12 cellular contexts compared by ENCODE assay signal in genomic region chr12:53094796-53095595, GRCh38. TPM values are rescaled to one million over a fixed set of nuclear protein-coding genes. Genes with fewer than 3 reads are reported as not detected.
A peak's percentile ranks its signal among the peaks of the same experiment; 100 is the strongest.
DNase-seq lines count a peak whose midpoint lies in the region; ATAC-seq, FAIRE-seq and TF ChIP-seq lines count a peak whose summit lies in the region.
"Not testable (repeated sequence)": the region's sequence is repeated elsewhere in the genome, so short reads cannot be mapped to it uniquely, and the experiment has no call there.
"Had no signal": no experiment of that assay in that cellular context is flagged by ENCODE, and none has a peak within 500 bp of the region (broad histone marks: within the 10 kb centered on the region; RNA-seq: fewer than 3 reads in every experiment).

No MANE protein-coding gene starts in this region.

- not testable (repeated sequence) for H3K36me3 Mint-ChIP-seq in neural progenitor cell

- not testable (repeated sequence) for H3K4me3 ChIP-seq in A549, K562, neural progenitor cell

- H3K9me3 Mint-ChIP-seq in neural progenitor cell, result not testable (repeated sequence)

- not testable (repeated sequence) for H3K9me1 ChIP-seq in K562 (ENCODE audit: control insufficient read depth, insufficient read depth, low read length)

- not testable (repeated sequence) for TF ChIP-seq RAD21 in A549 (conservative IDR thresholded peaks at IDR 0.05 in 1 of 2, IDR thresholded peaks at IDR 0.05 in 1 of 2); K562 (CRISPR knock-in tag; conservative IDR thresholded peaks at IDR 0.05 in 1 of 2, IDR thresholded peaks at IDR 0.05 in 1 of 2)

- H3K36me3 ChIP-seq in K562 (ENCODE audit: control insufficient read depth, insufficient read depth, low read length); neural progenitor cell: not testable (repeated sequence)

- CTCF ChIA-PET in A549 (lab: Yijun Ruan, JAX), result interaction anchor here (0.6 to 38.0 kb wide), 6 partner anchors 30 to 635 kb away, joined by 3 to 1424 read pairs (median 3); partner anchors contain the start of genes SPRYD3 and TNS2
- CTCF ChIA-PET in K562 (lab: Yijun Ruan, JAX; ENCODE audit: low intra/inter-chr PET ratio), result not testable (repeated sequence)

- POLR2A ChIA-PET in A549 (lab: Yijun Ruan, JAX) (interaction anchor here (1.6 kb wide), 1 partner anchor 16 kb away, joined by 4 read pairs; the partner anchor contains the start of gene SPRYD3), K562 (lab: Yijun Ruan, JAX) (interaction anchor here (1.0 to 1.5 kb wide), 2 partner anchors 16 to 40 kb away, joined by 3 to 6 read pairs; partner anchors contain the start of gene SPRYD3)

- H3K4me1 ChIP-seq in A549, result peaks cover 38% of the 10 kb centered on the region
- H3K4me1 ChIP-seq in K562 (replicated peaks in 1 of 2; ENCODE audit: control insufficient read depth in 2 of 2, insufficient read depth in 2 of 2, low read length in 2 of 2), result peaks cover 31 to 33% of the 10 kb centered on the region in 2 experiments
- peaks cover 18% of the 10 kb centered on the region for H3K4me1 ChIP-seq in foreskin keratinocyte
- H3K4me1 ChIP-seq in neural progenitor cell, result peaks cover 21% of the 10 kb centered on the region

- H3K4me3 Mint-ChIP-seq in neural progenitor cell, result peak overlapping the region; percentile 13

- H4K20me1 ChIP-seq in K562 (replicated peaks; ENCODE audit: control insufficient read depth, insufficient read depth, low read length); neural progenitor cell (ENCODE audit: low read depth): not testable (repeated sequence)

- not testable (repeated sequence) for TF ChIP-seq POLR2A in A549 (IDR thresholded peaks at IDR 0.05; ENCODE audit: low read length); K562 (conservative IDR thresholded peaks at IDR 0.05)

- FAIRE-seq in A549 (lab: Jason Lieb, UNC); K562 (lab: Jason Lieb, UNC): not testable (repeated sequence)

- peak overlapping the region in 1 of 2 experiments; percentile 55; a peak in 3 of 6 replicates for H3K27ac ChIP-seq in A549
- H3K27ac ChIP-seq in K562 (ENCODE audit: extremely low read depth, low read depth, low read length); foreskin keratinocyte; neural progenitor cell: not testable (repeated sequence)

- H3K4me1 Mint-ChIP-seq in neural progenitor cell, result peaks cover 27% of the 10 kb centered on the region

- not testable (repeated sequence) for BruUV-seq in K562 (replicated peaks; lab: Mats Ljungman, UMichigan)

- peak overlapping the region; percentile 2; the same call in 2 of the 3 replicates for H3K4me2 ChIP-seq in A549
- not testable (repeated sequence) for H3K4me2 ChIP-seq in K562 (ENCODE audit: insufficient read depth, low read length); neural progenitor cell

- in situ Hi-C loops in K562 (cut with MboI), result not testable (repeated sequence)

- WGBS in A549 (ENCODE audit: missing lambda C conversion rate), result 59% methylated on average over 5 of the region's 5 CpGs
- WGBS in K562 (ENCODE audit: insufficient coverage, low coverage, missing lambda C conversion rate), result 62% methylated on average over 5 of the region's 5 CpGs

- H3K79me2 ChIP-seq in K562 (ENCODE audit: control insufficient read depth, insufficient read depth, low read length); neural progenitor cell (ENCODE audit: low read depth): not testable (repeated sequence)

- intact Hi-C loops in K562 (cut with micrococcal nuclease), result not testable (repeated sequence)

- not testable (repeated sequence) for ATAC-seq in A549, K562
- peak; percentile 8 for ATAC-seq in foreskin keratinocyte

- H2AFZ ChIP-seq in K562 (ENCODE audit: low read depth, low read length); neural progenitor cell (replicated peaks): not testable (repeated sequence)

- not testable (repeated sequence) for TF ChIP-seq EP300 in A549 (IDR thresholded peaks at IDR 0.05); K562 (IDR thresholded peaks at IDR 0.05; ENCODE audit: low read length)

- peaks cover 40% of the 10 kb centered on the region for H3K27me3 Mint-ChIP-seq in neural progenitor cell (ENCODE audit: insufficient read depth, low read depth)

- DNase-seq in A549 (ENCODE audit: low read depth in 1 of 2, low spot score in 1 of 2), result peak in 1 of 2 experiments; percentile 56
- peak; percentile 52 for DNase-seq in HT1080 (ENCODE audit: low read depth)
- DNase-seq in RPMI7951 (ENCODE audit: low read depth), result peak; percentile 24
- DNase-seq in K562 (ENCODE audit: extremely low read depth in 1 of 4, low spot score in 3 of 4); neural progenitor cell (ENCODE audit: low spot score): not testable (repeated sequence)
- DNase-seq in foreskin keratinocyte, result peak in 1 of 2 donors; percentile 39

- H3K27ac Mint-ChIP-seq in neural progenitor cell, result not testable (repeated sequence)

- peaks cover 13% of the 10 kb centered on the region for H3F3A ChIP-seq in neural progenitor cell (ENCODE audit: low read depth)

- not testable (repeated sequence) for H3K27me3 ChIP-seq in K562 (ENCODE audit: control insufficient read depth in 2 of 2, insufficient read depth in 2 of 2, low read length in 2 of 2); foreskin keratinocyte
- peaks cover 52% of the 10 kb centered on the region for H3K27me3 ChIP-seq in neural progenitor cell

- not testable (repeated sequence) for H3K9ac ChIP-seq in K562 (ENCODE audit: insufficient read depth in 1 of 2, low read depth in 2 of 2, low read length in 2 of 2); neural progenitor cell

- TF ChIP-seq CTCF in A549 (IDR thresholded peaks at IDR 0.05); K562 (IDR thresholded peaks at IDR 0.05 in 2 of 3, conservative IDR thresholded peaks at IDR 0.05 in 1 of 3; ENCODE audit: insufficient read depth in 2 of 3, low read depth in 1 of 3, low read length in 3 of 3); foreskin keratinocyte (conservative IDR thresholded peaks at IDR 0.05); neural progenitor cell (IDR thresholded peaks at IDR 0.05): not testable (repeated sequence)

- not testable (repeated sequence) for H3K9me3 ChIP-seq in A549; K562 (replicated peaks; ENCODE audit: control insufficient read depth, insufficient read depth, low read depth, low read length); neural progenitor cell (ENCODE audit: low read depth)

RNA-seq across cellular contexts. Expression of gene IGFBP6, which starts 2.5 kb away (rescaled TPM):
- polyA plus RNA-seq in A549 (2011; rRNA removed) (49.1 and 64.5 TPM in 2 replicates), A549 (2017; fragmentation: RNase III; extraction: RNeasy Plus Mini Kit Qiagen cat#74134 plus additional on column Dnase treatment) (128 to 155 TPM (median 128 TPM) in 3 replicates), K562 (2011; rRNA removed) (0.24 and 1.4 TPM in 2 replicates), K562 (2014; fragmentation: Illumina TruSeq; extraction: Trizol) (0.52 and 0.62 TPM in 2 replicates), K562 (2014; fragmentation: Nextera tagmentation; extraction: Ambion mirVana) (under 1 TPM; 0.15 to 0.23 TPM), K562 (2014; rRNA removed) (0.54 and 2.4 TPM in 2 replicates), foreskin keratinocyte (46.4 and 62.5 TPM in 2 replicates)
- polyA plus RNA-seq in A549 (2012; cell fraction: cytosol; rRNA removed), result 173 and 192 TPM in 2 replicates
- polyA plus RNA-seq in A549 (2012; cell fraction: nucleus; rRNA removed), result 121 and 142 TPM in 2 replicates
- 51.3 and 54.2 TPM in 2 replicates for polyA minus RNA-seq in A549 (2011; rRNA and poly(A)+ RNA removed)
- 58.5 and 72.9 TPM in 2 replicates for total RNA-seq in HT1080 (2014; rRNA removed; shearing (Covaris generic))
- 107 and 132 TPM in 2 replicates for polyA plus RNA-seq in HT1080 (2015; cell fraction: cytosol; rRNA removed)
- polyA plus RNA-seq in HT1080 (2015; cell fraction: nucleus; rRNA removed), result 65.6 and 75.6 TPM in 2 replicates
- total RNA-seq in RPMI7951 (2014; rRNA removed; shearing (Covaris generic)), result 103 and 132 TPM in 2 replicates
- total RNA-seq in K562 (2011; cell fraction: chromatin; rRNA removed; ENCODE audit: low replicate concordance), result 0.97 TPM in 1 of 2 replicates, not detected in the other
- total RNA-seq in K562 (2011; cell fraction: nucleolus; rRNA removed), result 0.66 and 1.8 TPM in 2 replicates
- 0.37 TPM in 1 of 2 replicates, not detected in the other for total RNA-seq in K562 (2011; cell fraction: nucleoplasm; rRNA removed)
- total RNA-seq in K562 (2014; rRNA removed) (1.2 and 1.6 TPM in 2 replicates), K562 (2014; rRNA removed; fragmentation: Illumina TruSeq; extraction: Trizol) (0.36 and 0.61 TPM in 2 replicates), K562 (2015; rRNA removed; fragmentation: Illumina TruSeq; extraction: Trizol) (0.38 and 0.76 TPM in 2 replicates), K562 (2021) (1.4 and 2.3 TPM in 2 replicates), foreskin keratinocyte (34.4 and 49.3 TPM in 2 replicates), neural progenitor cell (ENCODE audit: low replicate concordance) (2.5 and 2.6 TPM in 2 replicates)
- polyA plus RNA-seq in K562 (2011; cell fraction: cytosol; rRNA removed), result 0.94 and 2.5 TPM in 2 replicates
- 0.24 and 0.47 TPM in 2 replicates for polyA plus RNA-seq in K562 (2011; cell fraction: nucleus; rRNA removed)
- polyA plus RNA-seq in K562 (2012), result 0.89 and 1.4 TPM in 2 replicates
- polyA minus RNA-seq in K562 (2011; rRNA and poly(A)+ RNA removed), result not detected in 2 replicates
- 1.1 TPM in 1 of 2 replicates, not detected in the other for polyA minus RNA-seq in K562 (2011; cell fraction: cytosol; rRNA and poly(A)+ RNA removed)
- polyA minus RNA-seq in K562 (2011; cell fraction: nucleus; rRNA and poly(A)+ RNA removed), result not detected in 2 replicates

RNA-seq across cellular contexts. Expression of gene SOAT2, which starts 8.3 kb away (rescaled TPM):
- 0.12 and 0.14 TPM in 2 replicates for polyA plus RNA-seq in A549 (2011; rRNA removed)
- 0.46 and 0.56 TPM in 2 replicates for polyA plus RNA-seq in A549 (2012; cell fraction: cytosol; rRNA removed)
- 1.9 TPM in 2 replicates for polyA plus RNA-seq in A549 (2012; cell fraction: nucleus; rRNA removed)
- polyA plus RNA-seq in A549 (2017; fragmentation: RNase III; extraction: RNeasy Plus Mini Kit Qiagen cat#74134 plus additional on column Dnase treatment), result 0.09 to 0.21 TPM (median 0.16 TPM) in 3 replicates
- polyA minus RNA-seq in A549 (2011; rRNA and poly(A)+ RNA removed), result 0.12 and 0.19 TPM in 2 replicates
- not detected in 2 replicates for total RNA-seq in HT1080 (2014; rRNA removed; shearing (Covaris generic))
- 0.12 TPM in 1 of 2 replicates, not detected in the other for polyA plus RNA-seq in HT1080 (2015; cell fraction: cytosol; rRNA removed)
- polyA plus RNA-seq in HT1080 (2015; cell fraction: nucleus; rRNA removed), result 0.07 TPM in 1 of 2 replicates, not detected in the other
- not detected in 2 replicates for total RNA-seq in RPMI7951 (2014; rRNA removed; shearing (Covaris generic))
- total RNA-seq in K562 (2011; cell fraction: chromatin; rRNA removed; ENCODE audit: low replicate concordance), result not detected in 2 replicates
- total RNA-seq in K562 (2011; cell fraction: nucleolus; rRNA removed), result not detected in 2 replicates
- total RNA-seq in K562 (2011; cell fraction: nucleoplasm; rRNA removed), result 0.38 TPM in 1 of 2 replicates, not detected in the other
- not detected in 2 replicates for total RNA-seq in K562 (2014; rRNA removed)
- total RNA-seq in K562 (2014; rRNA removed; fragmentation: Illumina TruSeq; extraction: Trizol), result not detected in 2 replicates
- not detected in 2 replicates for total RNA-seq in K562 (2015; rRNA removed; fragmentation: Illumina TruSeq; extraction: Trizol)
- total RNA-seq in K562 (2021), result not detected in 2 replicates
- polyA plus RNA-seq in K562 (2011; rRNA removed), result not detected in 2 replicates
- polyA plus RNA-seq in K562 (2011; cell fraction: cytosol; rRNA removed), result not detected in 2 replicates
- polyA plus RNA-seq in K562 (2011; cell fraction: nucleus; rRNA removed), result not detected in 2 replicates
- not detected in 2 replicates for polyA plus RNA-seq in K562 (2012)
- polyA plus RNA-seq in K562 (2014; fragmentation: Illumina TruSeq; extraction: Trizol), result not detected in 2 replicates
- not detected for polyA plus RNA-seq in K562 (2014; fragmentation: Nextera tagmentation; extraction: Ambion mirVana)
- polyA plus RNA-seq in K562 (2014; rRNA removed), result 0.04 TPM in 1 of 2 replicates, not detected in the other
- not detected in 2 replicates for polyA minus RNA-seq in K562 (2011; rRNA and poly(A)+ RNA removed)
- not detected in 2 replicates for polyA minus RNA-seq in K562 (2011; cell fraction: cytosol; rRNA and poly(A)+ RNA removed)
- not detected in 2 replicates for polyA minus RNA-seq in K562 (2011; cell fraction: nucleus; rRNA and poly(A)+ RNA removed)
- total RNA-seq in foreskin keratinocyte, result not detected in 2 replicates
- polyA plus RNA-seq in foreskin keratinocyte, result not detected in 2 replicates
- not detected in 2 replicates for total RNA-seq in neural progenitor cell (ENCODE audit: low replicate concordance)
- total RNA-seq: Calu3, G401, H7, LHCN-M2, SJCRH30 had no signal
- polyA plus RNA-seq: IgD-negative memory B cell had no signal

RNA-seq across cellular contexts. Expression of gene SPRYD3, which starts 15.8 kb away (rescaled TPM):
- polyA plus RNA-seq in A549 (2011; rRNA removed), result 26.8 and 28.1 TPM in 2 replicates
- polyA plus RNA-seq in A549 (2012; cell fraction: cytosol; rRNA removed), result 25.8 and 28.2 TPM in 2 replicates
- polyA plus RNA-seq in A549 (2012; cell fraction: nucleus; rRNA removed), result 28.8 and 33.3 TPM in 2 replicates
- 16.1 to 18.6 TPM (median 17.3 TPM) in 3 replicates for polyA plus RNA-seq in A549 (2017; fragmentation: RNase III; extraction: RNeasy Plus Mini Kit Qiagen cat#74134 plus additional on column Dnase treatment)
- polyA minus RNA-seq in A549 (2011; rRNA and poly(A)+ RNA removed), result 47.8 and 49.6 TPM in 2 replicates
- total RNA-seq in HT1080 (2014; rRNA removed; shearing (Covaris generic)), result 11.4 and 12.7 TPM in 2 replicates
- 9.2 and 11.7 TPM in 2 replicates for polyA plus RNA-seq in HT1080 (2015; cell fraction: cytosol; rRNA removed)
- polyA plus RNA-seq in HT1080 (2015; cell fraction: nucleus; rRNA removed), result 11.1 and 12.1 TPM in 2 replicates
- 10.6 and 16.7 TPM in 2 replicates for total RNA-seq in RPMI7951 (2014; rRNA removed; shearing (Covaris generic))
- 10.8 and 27.6 TPM in 2 replicates for total RNA-seq in K562 (2011; cell fraction: chromatin; rRNA removed; ENCODE audit: low replicate concordance)
- 15.0 and 17.4 TPM in 2 replicates for total RNA-seq in K562 (2011; cell fraction: nucleolus; rRNA removed)
- total RNA-seq in K562 (2011; cell fraction: nucleoplasm; rRNA removed), result 15.6 and 18.3 TPM in 2 replicates
- 8.4 and 10.6 TPM in 2 replicates for total RNA-seq in K562 (2014; rRNA removed)
- total RNA-seq in K562 (2014; rRNA removed; fragmentation: Illumina TruSeq; extraction: Trizol), result 4.1 and 5.1 TPM in 2 replicates
- 5.0 and 5.9 TPM in 2 replicates for total RNA-seq in K562 (2015; rRNA removed; fragmentation: Illumina TruSeq; extraction: Trizol)
- total RNA-seq in K562 (2021), result 10.8 and 13.6 TPM in 2 replicates
- polyA plus RNA-seq in K562 (2011; rRNA removed), result 6.2 and 7.6 TPM in 2 replicates
- polyA plus RNA-seq in K562 (2011; cell fraction: cytosol; rRNA removed), result 8.6 and 18.4 TPM in 2 replicates
- 11.1 and 16.3 TPM in 2 replicates for polyA plus RNA-seq in K562 (2011; cell fraction: nucleus; rRNA removed)
- 11.4 and 11.7 TPM in 2 replicates for polyA plus RNA-seq in K562 (2012)
- polyA plus RNA-seq in K562 (2014; fragmentation: Illumina TruSeq; extraction: Trizol), result 10.6 and 11.4 TPM in 2 replicates
- 1 to 10 TPM; 1.5 to 2.6 TPM for polyA plus RNA-seq in K562 (2014; fragmentation: Nextera tagmentation; extraction: Ambion mirVana)
- polyA plus RNA-seq in K562 (2014; rRNA removed), result 9.1 and 11.0 TPM in 2 replicates
- polyA minus RNA-seq in K562 (2011; rRNA and poly(A)+ RNA removed), result 7.4 and 10.3 TPM in 2 replicates
- 6.8 and 11.6 TPM in 2 replicates for polyA minus RNA-seq in K562 (2011; cell fraction: cytosol; rRNA and poly(A)+ RNA removed)
- 6.6 and 7.5 TPM in 2 replicates for polyA minus RNA-seq in K562 (2011; cell fraction: nucleus; rRNA and poly(A)+ RNA removed)
- total RNA-seq in foreskin keratinocyte, result 27.2 and 36.2 TPM in 2 replicates
- 28.3 and 35.1 TPM in 2 replicates for polyA plus RNA-seq in foreskin keratinocyte
- total RNA-seq in neural progenitor cell (ENCODE audit: low replicate concordance), result 5.4 and 6.7 TPM in 2 replicates

RNA-seq across cellular contexts. Expression of gene TNS2, which starts 45.1 kb away (rescaled TPM):
- polyA plus RNA-seq in A549 (2011; rRNA removed) (11.5 and 12.4 TPM in 2 replicates), A549 (2017; fragmentation: RNase III; extraction: RNeasy Plus Mini Kit Qiagen cat#74134 plus additional on column Dnase treatment) (13.5 to 15.8 TPM (median 15.3 TPM) in 3 replicates), K562 (2011; rRNA removed) (1.3 and 1.7 TPM in 2 replicates), K562 (2014; fragmentation: Illumina TruSeq; extraction: Trizol) (1.4 and 1.6 TPM in 2 replicates), K562 (2014; fragmentation: Nextera tagmentation; extraction: Ambion mirVana) (under 1 TPM in 1 of 2 experiments, not detected in 1; 0.28 TPM), K562 (2014; rRNA removed) (1.0 and 2.8 TPM in 2 replicates), foreskin keratinocyte (1.2 and 3.4 TPM in 2 replicates)
- 19.4 and 27.2 TPM in 2 replicates for polyA plus RNA-seq in A549 (2012; cell fraction: cytosol; rRNA removed)
- 72.7 and 109 TPM in 2 replicates for polyA plus RNA-seq in A549 (2012; cell fraction: nucleus; rRNA removed)
- polyA minus RNA-seq in A549 (2011; rRNA and poly(A)+ RNA removed), result 36.0 and 44.8 TPM in 2 replicates
- total RNA-seq in HT1080 (2014; rRNA removed; shearing (Covaris generic)), result 29.1 and 32.5 TPM in 2 replicates
- polyA plus RNA-seq in HT1080 (2015; cell fraction: cytosol; rRNA removed), result 17.7 and 22.9 TPM in 2 replicates
- 104 and 109 TPM in 2 replicates for polyA plus RNA-seq in HT1080 (2015; cell fraction: nucleus; rRNA removed)
- 6.1 and 10.5 TPM in 2 replicates for total RNA-seq in RPMI7951 (2014; rRNA removed; shearing (Covaris generic))
- 7.1 and 23.0 TPM in 2 replicates for total RNA-seq in K562 (2011; cell fraction: chromatin; rRNA removed; ENCODE audit: low replicate concordance)
- 8.0 and 14.7 TPM in 2 replicates for total RNA-seq in K562 (2011; cell fraction: nucleolus; rRNA removed)
- total RNA-seq in K562 (2011; cell fraction: nucleoplasm; rRNA removed), result 8.0 and 11.1 TPM in 2 replicates
- total RNA-seq in K562 (2014; rRNA removed) (1.2 and 1.3 TPM in 2 replicates), K562 (2014; rRNA removed; fragmentation: Illumina TruSeq; extraction: Trizol) (0.41 and 0.73 TPM in 2 replicates), K562 (2015; rRNA removed; fragmentation: Illumina TruSeq; extraction: Trizol) (0.65 and 0.79 TPM in 2 replicates), K562 (2021) (2.8 and 3.1 TPM in 2 replicates), foreskin keratinocyte (1.5 and 4.3 TPM in 2 replicates), neural progenitor cell (ENCODE audit: low replicate concordance) (0.24 and 0.28 TPM in 2 replicates)
- 0.91 and 1.3 TPM in 2 replicates for polyA plus RNA-seq in K562 (2011; cell fraction: cytosol; rRNA removed)
- polyA plus RNA-seq in K562 (2011; cell fraction: nucleus; rRNA removed), result 7.6 and 16.8 TPM in 2 replicates
- polyA plus RNA-seq in K562 (2012), result 1.5 and 2.8 TPM in 2 replicates
- 2.3 and 2.9 TPM in 2 replicates for polyA minus RNA-seq in K562 (2011; rRNA and poly(A)+ RNA removed)
- polyA minus RNA-seq in K562 (2011; cell fraction: cytosol; rRNA and poly(A)+ RNA removed), result 4.6 and 4.9 TPM in 2 replicates
- polyA minus RNA-seq in K562 (2011; cell fraction: nucleus; rRNA and poly(A)+ RNA removed), result 9.4 and 13.6 TPM in 2 replicates
- polyA plus RNA-seq: IgD-negative memory B cell had no signal
